Comparison of ENCODE assay signal across 23 cellular contexts in the genomic region with DNA sequence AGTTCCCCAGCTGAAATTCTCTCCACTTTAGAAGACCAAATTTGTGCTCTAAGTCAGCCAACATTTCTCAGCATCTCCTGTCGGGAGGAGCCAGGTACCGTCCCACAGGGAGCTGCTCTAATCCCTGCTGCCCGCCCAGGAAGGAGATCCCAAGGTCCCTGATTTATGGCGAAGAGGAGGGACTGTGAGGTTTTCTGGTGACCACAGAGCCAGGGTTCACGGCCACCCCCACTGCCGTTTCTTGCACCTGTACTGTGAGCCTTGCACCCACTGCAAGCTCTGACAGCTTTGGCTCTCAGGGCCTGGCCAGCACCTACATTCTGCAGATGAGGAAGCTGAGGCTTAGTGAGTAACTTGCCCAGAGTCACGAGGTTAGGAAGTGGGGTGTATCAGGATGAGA. TPM values are rescaled to one million over a fixed set of nuclear protein-coding genes. Genes with fewer than 3 reads are reported as not detected.
"Had no signal": no experiment of that assay in that cellular context is flagged by ENCODE, and none has a peak within 500 bp of the region (broad histone marks: within the 10 kb centered on the region; RNA-seq: fewer than 3 reads in every experiment).

No MANE protein-coding gene starts in this region.

- H3K9ac ChIP-seq: parathyroid adenoma had no signal

- H3K4me1 ChIP-seq: uterus had no signal

- H3K9me3 Mint-ChIP-seq: activated CD4-positive, alpha-beta T cell treated with anti-CD3 and anti-CD28 coated beads, Interleukin-2, amount 10 ng/mL, durations not matched to agents 24 days and 14 days; activated naive CD4-positive, alpha-beta T cell treated with anti-CD3 and anti-CD28 coated beads, Interleukin-2, amount 50 U/mL, for 24 hours; activated T-helper 1 cell treated with anti-CD3 and anti-CD28 coated beads, Interleukin-12 subunit alpha, Interleukin-12 subunit beta, Interleukin-2, Interleukin-4 antibody, amounts not matched to agents 30 ng/mL and 10 ng/mL and 1 ng/mL, durations not matched to agents 14 hours and 24 hours and 36 hours; endodermal cell; nephron; stimulated activated naive CD8-positive, alpha-beta T cell treated with anti-CD3 and anti-CD28 coated beads, Interleukin-15, Interleukin-2, amounts not matched to agents 100 ng/mL and 50 ng/mL, for 24 hours had no signal

- H3K9me3 ChIP-seq: body of pancreas, heart left ventricle, right lobe of liver, tibial artery, uterus had no signal

- H3K36me3 ChIP-seq: cardiac muscle cell, heart left ventricle, right lobe of liver, tibial artery, uterus had no signal

- H3K27ac Mint-ChIP-seq: activated CD4-positive, alpha-beta T cell treated with anti-CD3 and anti-CD28 coated beads, Interleukin-2, amount 10 ng/mL, durations not matched to agents 24 days and 14 days; activated CD8-positive, alpha-beta T cell treated with anti-CD3 and anti-CD28 coated beads, Interleukin-2, amount 10 ng/mL, durations not matched to agents 7 days and 5 days; activated naive CD4-positive, alpha-beta T cell treated with anti-CD3 and anti-CD28 coated beads, Interleukin-2, amount 50 U/mL, for 24 hours; activated T-helper 1 cell treated with anti-CD3 and anti-CD28 coated beads, Interleukin-12 subunit alpha, Interleukin-12 subunit beta, Interleukin-2, Interleukin-4 antibody, amounts not matched to agents 30 ng/mL and 10 ng/mL and 1 ng/mL, durations not matched to agents 14 hours and 24 hours and 36 hours; endodermal cell; nephron; stimulated activated naive CD8-positive, alpha-beta T cell treated with anti-CD3 and anti-CD28 coated beads, Interleukin-15, Interleukin-2, amounts not matched to agents 100 ng/mL and 50 ng/mL, for 24 hours had no signal

- H3K4me3 Mint-ChIP-seq: activated CD4-positive, alpha-beta T cell treated with anti-CD3 and anti-CD28 coated beads, Interleukin-2, amount 10 ng/mL, durations not matched to agents 24 days and 14 days; activated CD8-positive, alpha-beta T cell treated with anti-CD3 and anti-CD28 coated beads, Interleukin-2, amount 10 ng/mL, durations not matched to agents 7 days and 5 days; activated naive CD4-positive, alpha-beta T cell treated with anti-CD3 and anti-CD28 coated beads, Interleukin-2, amount 50 U/mL, for 24 hours; activated T-helper 1 cell treated with anti-CD3 and anti-CD28 coated beads, Interleukin-12 subunit alpha, Interleukin-12 subunit beta, Interleukin-2, Interleukin-4 antibody, amounts not matched to agents 30 ng/mL and 10 ng/mL and 1 ng/mL, durations not matched to agents 14 hours and 24 hours and 36 hours; endodermal cell; nephron; stimulated activated naive CD8-positive, alpha-beta T cell treated with anti-CD3 and anti-CD28 coated beads, Interleukin-15, Interleukin-2, amounts not matched to agents 100 ng/mL and 50 ng/mL, for 24 hours had no signal

- DNase-seq: activated CD4-positive, alpha-beta T cell treated with anti-CD3 and anti-CD28 coated beads, Interleukin-2, amount 10 ng/mL, durations not matched to agents 24 days and 14 days; activated CD8-positive, alpha-beta T cell treated with anti-CD3 and anti-CD28 coated beads, Interleukin-2, amount 10 ng/mL, durations not matched to agents 7 days and 5 days; activated gamma-delta T cell; anterior cingulate cortex; body of pancreas; cortex of kidney; endodermal cell; heart left ventricle; left cardiac atrium; nucleus accumbens; right lobe of liver; stimulated activated CD4-positive, alpha-beta T cell treated with anti-CD3 and anti-CD28 coated beads, Interleukin-1b, Interleukin-23, amount 100 ng/mL, for 48 hours; uterus had no signal

- H3K27me3 ChIP-seq: body of pancreas, heart left ventricle, right lobe of liver, tibial artery, uterus had no signal

- H3K4me3 ChIP-seq: body of pancreas, cardiac muscle cell, heart left ventricle, right lobe of liver, skin epidermis, tibial artery, uterus had no signal

- H3K4me1 Mint-ChIP-seq: activated CD4-positive, alpha-beta T cell treated with anti-CD3 and anti-CD28 coated beads, Interleukin-2, amount 10 ng/mL, durations not matched to agents 24 days and 14 days; activated naive CD4-positive, alpha-beta T cell treated with anti-CD3 and anti-CD28 coated beads, Interleukin-2, amount 50 U/mL, for 24 hours; nephron had no signal

- H3K27me3 Mint-ChIP-seq: activated CD4-positive, alpha-beta T cell treated with anti-CD3 and anti-CD28 coated beads, Interleukin-2, amount 10 ng/mL, durations not matched to agents 24 days and 14 days; activated naive CD4-positive, alpha-beta T cell treated with anti-CD3 and anti-CD28 coated beads, Interleukin-2, amount 50 U/mL, for 24 hours; stimulated activated naive CD8-positive, alpha-beta T cell treated with anti-CD3 and anti-CD28 coated beads, Interleukin-15, Interleukin-2, amounts not matched to agents 100 ng/mL and 50 ng/mL, for 24 hours had no signal

- H3K27ac ChIP-seq: body of pancreas, cardiac muscle cell, epithelial cell of prostate, heart left ventricle, parathyroid adenoma, right lobe of liver, skin epidermis, tibial artery, uterus, VCaP had no signal

RNA-seq across cellular contexts. Expression of a gene that starts 34.8 kb away (rescaled TPM):
- total RNA-seq: activated CD8-positive, alpha-beta T cell treated with anti-CD3 and anti-CD28 coated beads, Interleukin-2, amount 10 ng/mL, durations not matched to agents 7 days and 5 days had no signal
